ENCODE assay signal across 4 cellular contexts in genomic region chr12:122709287-122709686, GRCh38. TPM values are rescaled to one million over a fixed set of nuclear protein-coding genes. Genes with fewer than 3 reads are reported as not detected.
"Had no signal": no experiment of that assay in that cellular context is flagged by ENCODE, and none has a peak within 500 bp of the region (broad histone marks: within the 10 kb centered on the region; RNA-seq: fewer than 3 reads in every experiment).

No MANE protein-coding gene starts in this region.

RNA-seq across cellular contexts. Expression of gene HCAR2, which starts 6.1 kb away (rescaled TPM):
- total RNA-seq: GM23338, H1, H9 had no signal
- polyA plus RNA-seq: GM23338, H1, IgD-negative memory B cell had no signal

RNA-seq across cellular contexts. Expression of gene HCAR3, which starts 7.3 kb away (rescaled TPM):
- total RNA-seq: GM23338, H1, H9 had no signal
- polyA plus RNA-seq: GM23338, H1, IgD-negative memory B cell had no signal

RNA-seq across cellular contexts. Expression of gene HCAR1, which starts 21.4 kb away (rescaled TPM):
- total RNA-seq: H1 had no signal
- polyA plus RNA-seq: GM23338, IgD-negative memory B cell had no signal
